Comparison of ENCODE assay signal across 8 cellular contexts in genomic region chr5:52989025-52989780, GRCh38. TPM values are rescaled to one million over a fixed set of nuclear protein-coding genes. Genes with fewer than 3 reads are reported as not detected.
DNase-seq lines count a peak whose midpoint lies in the region; ATAC-seq and TF ChIP-seq lines count a peak whose summit lies in the region.

ITGA2 (plus strand) TSS chr5:52989352; CDS start chr5:52989469, 117 bp downstream.

- no peaks in the 10 kb centered on the region for H3K36me3 ChIP-seq in ES-I3 (ENCODE audit: insufficient read depth, low read length)

- TF ChIP-seq CTCF in osteocyte (IDR thresholded peaks at IDR 0.05) = no peak

- peaks cover 11% of the 10 kb centered on the region for H3K4me1 Mint-ChIP-seq in osteocyte (ENCODE audit: unreplicated experiment)

- intact Hi-C loops in Right ventricle myocardium superior (cut with DNase I) = no loop called here

- H3K27ac Mint-ChIP-seq in osteocyte (ENCODE audit: unreplicated experiment) = no peak within 1 kb of the TSS

- peaks cover 3% of the 10 kb centered on the region for H3K9me3 Mint-ChIP-seq in osteocyte (ENCODE audit: unreplicated experiment)

- H3K27me3 Mint-ChIP-seq in osteocyte (ENCODE audit: unreplicated experiment) = peaks cover 45% of the 10 kb centered on the region

- ATAC-seq in HG02588 (IDR thresholded peaks at IDR 0.05; ENCODE audit: unreplicated experiment) (peak; percentile 56), Right ventricle myocardium superior (ENCODE audit: poor library complexity) (peak; percentile 86), GM21737 (IDR thresholded peaks at IDR 0.05; ENCODE audit: unreplicated experiment) (no peak)

- H3K36me3 Mint-ChIP-seq in osteocyte (ENCODE audit: unreplicated experiment) = no peaks in the 10 kb centered on the region

- DNase-seq in NCI-H748 treated with DMSO at 0.1 percent for 48 hours (lab: John Stamatoyannopoulos, UW) = peak; percentile 28
- DNase-seq in activated naive CD4-positive, alpha-beta T cell treated with anti-CD3 and anti-CD28 coated beads, Interleukin-2, amount 50 U/mL, for 16 hours = peak; percentile 25
- DNase-seq in Right ventricle myocardium superior = peak; percentile 52
- peak; percentile 84 for DNase-seq in osteocyte (ENCODE audit: extremely low spot score, unreplicated experiment)
- DNase-seq in NCI-H128 (lab: John Stamatoyannopoulos, UW; ENCODE audit: unreplicated experiment) = no peak

- peak within 1 kb of the TSS; percentile 83 for H3K9ac ChIP-seq in ES-I3 (ENCODE audit: low read depth, low read length)

- no peaks in the 10 kb centered on the region for H3K4me1 ChIP-seq in ES-I3 (ENCODE audit: insufficient read depth, low read length)

- no peaks in the 10 kb centered on the region for H3K9me3 ChIP-seq in ES-I3 (ENCODE audit: control insufficient read depth, insufficient read depth, low read length)

- peak within 1 kb of the TSS; percentile 72 for H3K4me3 Mint-ChIP-seq in osteocyte (ENCODE audit: unreplicated experiment)

RNA-seq across cellular contexts. Expression of gene ITGA2, which starts in this region (rescaled TPM):
- total RNA-seq in Right ventricle myocardium superior (0.97 TPM), osteocyte (0.30 and 0.44 TPM in 2 replicates)

Comparison
In these comparisons a context has a peak if more than half of its experiments do, and no peak if none do; other contexts are left out.
1. Peak in DNase-seq and ATAC-seq in Right ventricle myocardium superior; RNA of the gene not detected or under 1 TPM.
2. Peak in DNase-seq in osteocyte; RNA of the gene not detected or under 1 TPM.